In genomic region chr9:2241875-2242741, GRCh38 we compare ENCODE assay signal across 8 cellular contexts.
DNase-seq lines count a peak whose midpoint lies in the region; ATAC-seq and TF ChIP-seq lines count a peak whose summit lies in the region.

No MANE protein-coding gene starts in this region.

- H3K27me3 ChIP-seq in esophagus squamous epithelium (no peaks in the 10 kb centered on the region), muscle layer of colon (ENCODE audit: control insufficient read depth in 1 of 2, insufficient read depth in 2 of 2, low read length in 2 of 2) (no peaks in the 10 kb centered on the region)

- H3K9ac ChIP-seq in muscle layer of colon (ENCODE audit: low read length) = peak overlapping the region; percentile 21

- H3K9me3 Mint-ChIP-seq in stimulated activated naive B cell treated with anti-CD40 and anti-IgM and Interleukin-4, amounts not matched to agents 10 μg/mL and 1 μg/mL and 100 μg/mL, for 72 hours = peaks cover 5 to 8% of the 10 kb centered on the region in 2 donors

- TF ChIP-seq POLR2A in esophagus squamous epithelium (IDR thresholded peaks at IDR 0.05) = peak in 1 of 4 donors; percentile 64

- H3K27me3 Mint-ChIP-seq in stimulated activated naive B cell treated with anti-CD40 and anti-IgM and Interleukin-4, amounts not matched to agents 10 μg/mL and 1 μg/mL and 100 μg/mL, for 72 hours = peaks cover 28 to 47% of the 10 kb centered on the region in 2 donors

- H3K4me3 ChIP-seq in esophagus squamous epithelium (peak overlapping the region; percentile 30 to 68 (median 54)), muscle layer of colon (ENCODE audit: low read depth in 1 of 2, low read length in 2 of 2) (peak overlapping the region; percentile 37 to 82)

- peak overlapping the region; percentile 75 to 87 (median 80) for H3K27ac ChIP-seq in esophagus squamous epithelium
- H3K27ac ChIP-seq in muscle layer of colon (ENCODE audit: low read depth, low read length) = peak overlapping the region; percentile 29

- 0 to 1% methylated on average over 7 to 19 of the region's 38 CpGs for WGBS in esophagus squamous epithelium, 2 donors

- TF ChIP-seq CTCF in esophagus squamous epithelium (IDR thresholded peaks at IDR 0.05) = peak in 1 of 6 experiments; percentile 8

- H3K9me3 ChIP-seq in esophagus squamous epithelium (no peaks in the 10 kb centered on the region), muscle layer of colon (ENCODE audit: low read length) (no peaks in the 10 kb centered on the region)

- H3K36me3 ChIP-seq in esophagus squamous epithelium (no peaks in the 10 kb centered on the region), muscle layer of colon (ENCODE audit: insufficient read depth, low read length) (no peaks in the 10 kb centered on the region)

- peak overlapping the region; percentile 87 to 89 for H3K4me3 Mint-ChIP-seq in stimulated activated naive B cell treated with anti-CD40 and anti-IgM and Interleukin-4, amounts not matched to agents 10 μg/mL and 1 μg/mL and 100 μg/mL, for 72 hours

- peaks cover 10 to 20% of the 10 kb centered on the region in 2 donors for H3K4me1 Mint-ChIP-seq in stimulated activated naive B cell treated with anti-CD40 and anti-IgM and Interleukin-4, amounts not matched to agents 10 μg/mL and 1 μg/mL and 100 μg/mL, for 72 hours

- intact Hi-C loops in esophagus squamous epithelium (cut with DNase I) = no loop called here

- H3K4me1 ChIP-seq in esophagus squamous epithelium (peaks cover 13 to 35% (median 18%) of the 10 kb centered on the region in 3 donors), muscle layer of colon (ENCODE audit: insufficient read depth, low read length) (peaks cover 8% of the 10 kb centered on the region)

- peak; percentile 83 for ATAC-seq in GM21381 (IDR thresholded peaks at IDR 0.05; ENCODE audit: unreplicated experiment)
- peak; percentile 92 to 93 for ATAC-seq in stimulated activated naive B cell treated with anti-CD40 and anti-IgM and Interleukin-4, amounts not matched to agents 10 μg/mL and 1 μg/mL and 100 μg/mL, for 72 hours (replicated peaks)

- DNase-seq in COLO829 (ENCODE audit: low spot score) (peak; percentile 35), HT-29 (ENCODE audit: low spot score) (peak; percentile 78), NOMO-1 treated with DMSO at 0.1 percent for 48 hours (lab: John Stamatoyannopoulos, UW; ENCODE audit: unreplicated experiment) (peak; percentile 43), activated T-cell treated with anti-CD3 and anti-CD28 coated beads for 48 hours (ENCODE audit: low read depth) (peak; percentile 66), esophagus squamous epithelium (lab: John Stamatoyannopoulos, UW) (peak; percentile 31)
- peak; percentile 52 for DNase-seq in stimulated activated naive B cell treated with anti-CD40 and anti-IgM and Interleukin-4, amounts not matched to agents 10 μg/mL and 1 μg/mL and 100 μg/mL, for 72 hours

- peaks cover 4 to 7% of the 10 kb centered on the region in 2 donors for H3K36me3 Mint-ChIP-seq in stimulated activated naive B cell treated with anti-CD40 and anti-IgM and Interleukin-4, amounts not matched to agents 10 μg/mL and 1 μg/mL and 100 μg/mL, for 72 hours

- H3K27ac Mint-ChIP-seq in stimulated activated naive B cell treated with anti-CD40 and anti-IgM and Interleukin-4, amounts not matched to agents 10 μg/mL and 1 μg/mL and 100 μg/mL, for 72 hours = peak overlapping the region; percentile 63

Comparison
In these comparisons a context has a peak if more than half of its experiments do, and no peak if none do; other contexts are left out.
1. Peak in every context shown above with its lines: DNase-seq, ATAC-seq, H3K4me3 ChIP-seq and H3K27ac ChIP-seq.